13 cellular contexts compared by ENCODE assay signal in the genomic region with DNA sequence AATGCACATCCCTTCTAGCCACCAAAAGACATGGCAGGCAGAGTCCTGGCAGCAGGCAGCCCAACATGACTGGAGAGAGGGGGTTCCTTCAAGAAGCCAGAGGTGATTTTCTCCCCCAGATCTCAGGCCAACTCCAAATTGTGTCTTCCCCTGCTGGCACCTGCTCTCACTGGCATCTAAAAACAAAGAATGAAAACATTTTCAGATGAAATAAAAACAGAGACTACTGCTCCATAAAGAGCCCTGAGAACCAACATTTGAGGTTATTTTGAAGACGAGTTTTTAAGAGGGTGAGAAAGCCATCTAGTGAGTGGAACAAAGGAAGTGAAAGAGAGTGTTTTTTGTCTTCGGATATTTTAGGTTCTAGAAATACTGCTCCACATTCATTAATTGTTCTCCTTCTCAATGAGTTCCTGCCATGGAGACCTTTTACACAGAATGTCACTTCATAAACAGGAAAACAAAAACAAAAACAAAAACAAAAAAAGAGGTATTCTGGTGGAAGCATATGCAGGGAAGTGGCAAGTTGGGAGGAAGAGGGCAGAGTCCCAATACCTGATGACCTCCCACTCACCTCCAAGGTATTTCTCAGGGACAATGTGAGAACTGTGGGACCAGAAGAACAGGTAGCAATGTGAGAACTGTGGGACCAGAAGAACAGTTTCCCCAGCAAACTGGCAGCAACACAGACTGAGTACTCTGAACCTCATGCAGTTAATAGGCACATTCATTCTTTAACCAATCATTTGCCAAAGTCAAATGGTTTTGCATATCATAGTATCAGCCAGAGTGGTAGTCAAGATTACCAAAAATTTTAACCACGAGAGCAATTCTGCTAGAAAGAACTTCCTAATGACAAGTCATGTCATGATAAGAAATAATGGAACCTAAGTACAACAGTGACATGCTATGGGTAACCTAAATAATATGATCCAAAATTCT. TPM values are rescaled to one million over a fixed set of nuclear protein-coding genes. Genes with fewer than 3 reads are reported as not detected.
DNase-seq lines count a peak whose midpoint lies in the region; ATAC-seq lines count a peak whose summit lies in the region.
"Had no signal": no experiment of that assay in that cellular context is flagged by ENCODE, and none has a peak within 500 bp of the region (broad histone marks: within the 10 kb centered on the region; RNA-seq: fewer than 3 reads in every experiment).

No MANE protein-coding gene starts in this region.

- H3K9me3 ChIP-seq in Karpas-422 (ENCODE audit: low read length): no peaks in the 10 kb centered on the region
- H3K9me3 ChIP-seq: gastroesophageal sphincter had no signal

- H3K4me1 Mint-ChIP-seq in activated CD4-positive, alpha-beta T cell treated with anti-CD3 and anti-CD28 coated beads, Interleukin-2, amount 10 ng/mL, durations not matched to agents 7 days and 5 days: peaks cover 64% of the 10 kb centered on the region
- H3K4me1 Mint-ChIP-seq in activated T-helper 2 cell treated with anti-CD3 and anti-CD28 coated beads, Interferon-gamma antibody, Interleukin-2, Interleukin-4, amounts not matched to agents 10 μg/mL and 5 μg/mL and 100 μg/mL, durations not matched to agents 14 hours and 24 hours and 36 hours (ENCODE audit: low read depth): peaks cover 69% of the 10 kb centered on the region
- H3K4me1 Mint-ChIP-seq in stimulated activated memory B cell treated with anti-CD40 and anti-IgM and Interleukin-4, amounts not matched to agents 10 μg/mL and 1 μg/mL and 100 μg/mL, for 72 hours: peaks cover 40% of the 10 kb centered on the region

- H3K27ac Mint-ChIP-seq in activated CD4-positive, alpha-beta T cell treated with anti-CD3 and anti-CD28 coated beads, Interleukin-2, amount 10 ng/mL, durations not matched to agents 7 days and 5 days: peak overlapping the region; percentile 93
- peak overlapping the region; percentile 86 for H3K27ac Mint-ChIP-seq in activated T-helper 2 cell treated with anti-CD3 and anti-CD28 coated beads, Interferon-gamma antibody, Interleukin-2, Interleukin-4, amounts not matched to agents 10 μg/mL and 5 μg/mL and 100 μg/mL, durations not matched to agents 14 hours and 24 hours and 36 hours
- peak overlapping the region; percentile 46 for H3K27ac Mint-ChIP-seq in stimulated activated memory B cell treated with anti-CD40 and anti-IgM and Interleukin-4, amounts not matched to agents 10 μg/mL and 1 μg/mL and 100 μg/mL, for 72 hours

- H3K4me2 ChIP-seq in Karpas-422 (ENCODE audit: low read depth, low read length, poor library complexity, severe bottlenecking): peak overlapping the region; percentile 89

- H4K20me1 ChIP-seq in Karpas-422 (ENCODE audit: insufficient read depth, low read depth, low read length): no peaks in the 10 kb centered on the region

- CTCF ChIA-PET in activated CD4-positive, alpha-beta T cell treated with anti-CD3 and anti-CD28 coated beads, Interleukin-2, amount 10 ng/mL, durations not matched to agents 7 days and 5 days (lab: Charles Lee): interaction anchor here (1.1 to 3.0 kb wide), 4 partner anchors 12 to 56 kb away, joined by 3 to 13 read pairs (median 4); no protein-coding TSS in a partner anchor

- peaks cover 57% of the 10 kb centered on the region for H3K36me3 Mint-ChIP-seq in activated CD4-positive, alpha-beta T cell treated with anti-CD3 and anti-CD28 coated beads, Interleukin-2, amount 10 ng/mL, durations not matched to agents 7 days and 5 days (ENCODE audit: low read depth)
- H3K36me3 Mint-ChIP-seq in activated T-helper 2 cell treated with anti-CD3 and anti-CD28 coated beads, Interferon-gamma antibody, Interleukin-2, Interleukin-4, amounts not matched to agents 10 μg/mL and 5 μg/mL and 100 μg/mL, durations not matched to agents 14 hours and 24 hours and 36 hours (ENCODE audit: low read depth): peaks cover 50% of the 10 kb centered on the region
- H3K36me3 Mint-ChIP-seq in stimulated activated memory B cell treated with anti-CD40 and anti-IgM and Interleukin-4, amounts not matched to agents 10 μg/mL and 1 μg/mL and 100 μg/mL, for 72 hours: peaks cover 51% of the 10 kb centered on the region

- POLR2A ChIA-PET in activated CD4-positive, alpha-beta T cell treated with anti-CD3 and anti-CD28 coated beads, Interleukin-2, amount 10 ng/mL, durations not matched to agents 7 days and 5 days (lab: Charles Lee): interaction anchor here (0.9 kb wide), 1 partner anchor 30 kb away, joined by 3 read pairs; no protein-coding TSS in a partner anchor

- peak overlapping the region; percentile 89 for H3K27ac ChIP-seq in Karpas-422 (ENCODE audit: low read length)
- H3K27ac ChIP-seq: gastroesophageal sphincter had no signal

- peaks cover under 1% of the 10 kb centered on the region for H3K9me3 Mint-ChIP-seq in activated CD4-positive, alpha-beta T cell treated with anti-CD3 and anti-CD28 coated beads, Interleukin-2, amount 10 ng/mL, durations not matched to agents 7 days and 5 days
- no peaks in the 10 kb centered on the region for H3K9me3 Mint-ChIP-seq in activated T-helper 2 cell treated with anti-CD3 and anti-CD28 coated beads, Interferon-gamma antibody, Interleukin-2, Interleukin-4, amounts not matched to agents 10 μg/mL and 5 μg/mL and 100 μg/mL, durations not matched to agents 14 hours and 24 hours and 36 hours
- H3K9me3 Mint-ChIP-seq in stimulated activated memory B cell treated with anti-CD40 and anti-IgM and Interleukin-4, amounts not matched to agents 10 μg/mL and 1 μg/mL and 100 μg/mL, for 72 hours: no peaks in the 10 kb centered on the region

- H2AFZ ChIP-seq in Karpas-422 (ENCODE audit: low read length): no peak overlapping the region

- peak; percentile 14 for DNase-seq in activated CD4-positive, alpha-beta T cell treated with anti-CD3 and anti-CD28 coated beads, Interleukin-2, amount 10 ng/mL, durations not matched to agents 7 days and 5 days
- no peak for DNase-seq in activated CD4-positive, alpha-beta T cell treated with anti-CD3 and anti-CD28 coated beads for 4 hours
- DNase-seq in Karpas-422 (peak; percentile 59), dedifferentiated amniotic fluid mesenchymal stem cell (ENCODE audit: extremely low spot score) (no peak), germinal center (ENCODE audit: low spot score) (no peak)
- no peak for DNase-seq in activated T-helper 2 cell treated with anti-CD3 and anti-CD28 coated beads, Interferon-gamma antibody, Interleukin-2, Interleukin-4, amounts not matched to agents 10 μg/mL and 5 μg/mL and 100 μg/mL, durations not matched to agents 14 hours and 24 hours and 36 hours (ENCODE audit: low spot score)
- DNase-seq: caudate nucleus, mesenchymal stem cell, NCI-H146, RPMI8226 had no signal

- peak overlapping the region; percentile 44 for H3K4me3 Mint-ChIP-seq in activated CD4-positive, alpha-beta T cell treated with anti-CD3 and anti-CD28 coated beads, Interleukin-2, amount 10 ng/mL, durations not matched to agents 7 days and 5 days
- peak overlapping the region; percentile 66 for H3K4me3 Mint-ChIP-seq in activated T-helper 2 cell treated with anti-CD3 and anti-CD28 coated beads, Interferon-gamma antibody, Interleukin-2, Interleukin-4, amounts not matched to agents 10 μg/mL and 5 μg/mL and 100 μg/mL, durations not matched to agents 14 hours and 24 hours and 36 hours (ENCODE audit: low read depth)
- no peak overlapping the region for H3K4me3 Mint-ChIP-seq in stimulated activated memory B cell treated with anti-CD40 and anti-IgM and Interleukin-4, amounts not matched to agents 10 μg/mL and 1 μg/mL and 100 μg/mL, for 72 hours

- H3K36me3 ChIP-seq in Karpas-422 (ENCODE audit: insufficient read depth, low read length): peaks cover 12% of the 10 kb centered on the region; the same call in 1 of the 2 replicates

- H3K79me2 ChIP-seq in Karpas-422 (ENCODE audit: low read length): peaks cover 83% of the 10 kb centered on the region

- peak overlapping the region; percentile 12; the same call in 1 of the 2 replicates for H3K4me3 ChIP-seq in Karpas-422 (ENCODE audit: low read length)
- H3K4me3 ChIP-seq: gastroesophageal sphincter had no signal

- no peaks in the 10 kb centered on the region for H3K27me3 ChIP-seq in Karpas-422 (ENCODE audit: low read length)
- H3K27me3 ChIP-seq: gastroesophageal sphincter had no signal

- intact Hi-C loops in activated T-helper 2 cell treated with anti-CD3 and anti-CD28 coated beads, Interferon-gamma antibody, Interleukin-2, Interleukin-4, amounts not matched to agents 10 μg/mL and 5 μg/mL and 100 μg/mL, durations not matched to agents 14 hours and 24 hours and 36 hours (cut with micrococcal nuclease): loop anchor here (1.0 to 10.0 kb wide), 5 partner anchors 32 to 438 kb away; a partner anchor contains a TSS

- ATAC-seq in stimulated activated memory B cell treated with anti-CD40 and anti-IgM and Interleukin-4, amounts not matched to agents 10 μg/mL and 1 μg/mL and 100 μg/mL, for 72 hours: no peak
- ATAC-seq in HG02588 (IDR thresholded peaks at IDR 0.05; ENCODE audit: unreplicated experiment): no peak
- ATAC-seq: gastroesophageal sphincter had no signal

- H3K27me3 Mint-ChIP-seq in activated CD4-positive, alpha-beta T cell treated with anti-CD3 and anti-CD28 coated beads, Interleukin-2, amount 10 ng/mL, durations not matched to agents 7 days and 5 days: no peaks in the 10 kb centered on the region
- no peaks in the 10 kb centered on the region for H3K27me3 Mint-ChIP-seq in activated T-helper 2 cell treated with anti-CD3 and anti-CD28 coated beads, Interferon-gamma antibody, Interleukin-2, Interleukin-4, amounts not matched to agents 10 μg/mL and 5 μg/mL and 100 μg/mL, durations not matched to agents 14 hours and 24 hours and 36 hours (ENCODE audit: low read depth)
- no peaks in the 10 kb centered on the region for H3K27me3 Mint-ChIP-seq in stimulated activated memory B cell treated with anti-CD40 and anti-IgM and Interleukin-4, amounts not matched to agents 10 μg/mL and 1 μg/mL and 100 μg/mL, for 72 hours

- H3K9me2 ChIP-seq in Karpas-422 (replicated peaks; ENCODE audit: insufficient read depth, low read length): no peaks in the 10 kb centered on the region

- H3K4me1 ChIP-seq in Karpas-422 (ENCODE audit: low read length): peaks cover 48% of the 10 kb centered on the region

- peak overlapping the region; percentile 44 for H3K9ac ChIP-seq in Karpas-422 (ENCODE audit: low read length)

RNA-seq across cellular contexts. Expression of a gene that starts 50.0 kb away (rescaled TPM):
- total RNA-seq in activated CD4-positive, alpha-beta T cell treated with anti-CD3 and anti-CD28 coated beads, Interleukin-2, amount 10 ng/mL, durations not matched to agents 7 days and 5 days: 10 to 100 TPM; 37.6 to 46.3 TPM
- 34.0 and 53.6 TPM in 2 replicates for total RNA-seq in Karpas-422 (2014; rRNA removed; shearing (Covaris generic); ENCODE audit: low replicate concordance)
- 40.9 and 46.5 TPM in 2 replicates for total RNA-seq in activated T-helper 2 cell treated with anti-CD3 and anti-CD28 coated beads, Interferon-gamma antibody, Interleukin-2, Interleukin-4, amounts not matched to agents 10 μg/mL and 5 μg/mL and 100 μg/mL, durations not matched to agents 14 hours and 24 hours and 36 hours

RNA-seq across cellular contexts. Expression of a gene that starts 50.4 kb away (rescaled TPM):
- total RNA-seq in activated CD4-positive, alpha-beta T cell treated with anti-CD3 and anti-CD28 coated beads, Interleukin-2, amount 10 ng/mL, durations not matched to agents 7 days and 5 days: 10 to 100 TPM; 19.4 to 21.4 TPM
- 22.8 and 46.0 TPM in 2 replicates for total RNA-seq in Karpas-422 (2014; rRNA removed; shearing (Covaris generic); ENCODE audit: low replicate concordance)
- total RNA-seq in activated T-helper 2 cell treated with anti-CD3 and anti-CD28 coated beads, Interferon-gamma antibody, Interleukin-2, Interleukin-4, amounts not matched to agents 10 μg/mL and 5 μg/mL and 100 μg/mL, durations not matched to agents 14 hours and 24 hours and 36 hours: 31.8 and 32.6 TPM in 2 replicates

Comparison
In these comparisons a context has a peak if more than half of its experiments do, and no peak if none do; other contexts are left out.
1. DNase-seq: peak in activated CD4-positive, alpha-beta T cell treated with anti-CD3 and anti-CD28 coated beads, Interleukin-2, amount 10 ng/mL, durations not matched to agents 7 days and 5 days (single experiment) and Karpas-422 (single experiment); none in activated CD4-positive, alpha-beta T cell treated with anti-CD3 and anti-CD28 coated beads for 4 hours (0 of 2), activated T-helper 2 cell treated with anti-CD3 and anti-CD28 coated beads, Interferon-gamma antibody, Interleukin-2, Interleukin-4, amounts not matched to agents 10 μg/mL and 5 μg/mL and 100 μg/mL, durations not matched to agents 14 hours and 24 hours and 36 hours (single experiment), dedifferentiated amniotic fluid mesenchymal stem cell (single experiment) and germinal center (single experiment).
2. Peak in every context shown above with its lines, with median percentiles within 50 percentile points of each other: H3K27ac Mint-ChIP-seq.